Comparison of ENCODE assay signal across 9 cellular contexts in the genomic region with DNA sequence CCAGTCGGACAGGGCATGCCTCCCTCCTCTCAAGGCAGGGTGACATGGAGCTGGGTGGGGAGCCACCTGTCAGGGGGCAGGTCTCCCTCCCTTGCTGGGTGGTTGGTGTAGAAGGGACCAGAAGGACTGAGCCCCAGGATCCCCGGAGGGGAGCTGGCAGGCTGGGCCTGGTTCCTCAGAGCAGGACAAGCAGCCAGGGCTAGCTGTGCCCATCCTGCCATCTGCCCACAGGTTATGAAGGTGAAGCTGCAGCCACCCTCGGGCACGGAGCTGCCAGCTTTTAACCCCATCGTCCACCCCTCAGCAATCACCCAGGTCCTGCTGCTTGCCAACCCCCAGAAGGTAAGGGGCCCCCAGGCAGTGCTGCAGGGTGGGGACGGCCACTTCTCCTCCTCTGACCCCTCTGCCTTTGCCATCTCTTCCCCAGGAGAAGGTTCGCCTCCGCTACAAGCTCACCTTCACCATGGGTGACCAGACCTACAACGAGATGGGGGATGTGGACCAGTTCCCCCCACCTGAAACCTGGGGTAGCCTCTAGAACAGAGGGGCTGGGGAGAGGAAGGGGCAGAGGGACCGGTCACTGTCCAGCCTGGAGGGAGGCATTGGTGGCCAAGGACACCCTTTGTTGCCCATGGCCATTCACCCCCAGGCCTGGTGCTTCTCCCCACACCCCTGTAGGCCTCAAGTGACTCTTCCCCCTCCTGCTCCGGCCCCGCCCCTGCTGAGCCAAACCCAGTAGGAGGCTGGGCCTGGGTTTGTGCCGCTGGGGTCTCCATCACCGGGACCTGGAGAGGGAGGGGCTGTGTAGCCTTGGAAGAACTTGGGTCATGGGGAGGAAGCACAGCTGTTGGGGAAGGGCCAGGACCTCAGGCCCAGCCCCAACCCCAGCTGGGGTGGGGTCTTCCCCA. TPM values are rescaled to one million over a fixed set of nuclear protein-coding genes. Genes with fewer than 3 reads are reported as not detected.
DNase-seq lines count a peak whose midpoint lies in the region; ATAC-seq and TF ChIP-seq lines count a peak whose summit lies in the region.
"Had no signal": no experiment of that assay in that cellular context is flagged by ENCODE, and none has a peak within 500 bp of the region (broad histone marks: within the 10 kb centered on the region; RNA-seq: fewer than 3 reads in every experiment).

No MANE protein-coding gene starts in this region.

- peak overlapping the region; percentile 95 for H3K27ac ChIP-seq in neutrophil

- H3K4me3 Mint-ChIP-seq in activated naive CD8-positive, alpha-beta T cell treated with anti-CD3 and anti-CD28 coated beads, Interleukin-2, amount 10 ng/mL, durations not matched to agents 7 days and 5 days, result peak overlapping the region; percentile 82

- peaks cover 7% of the 10 kb centered on the region for H3K36me3 Mint-ChIP-seq in activated naive CD8-positive, alpha-beta T cell treated with anti-CD3 and anti-CD28 coated beads, Interleukin-2, amount 10 ng/mL, durations not matched to agents 7 days and 5 days

- H3K4me1 Mint-ChIP-seq in activated naive CD8-positive, alpha-beta T cell treated with anti-CD3 and anti-CD28 coated beads, Interleukin-2, amount 10 ng/mL, durations not matched to agents 7 days and 5 days, result peaks cover 65% of the 10 kb centered on the region

- H3K4me3 ChIP-seq in neutrophil (ENCODE audit: low read depth in 1 of 2, low read length in 1 of 2), result peak overlapping the region in 1 of 2 experiments; percentile 49

- H3K27ac Mint-ChIP-seq in activated naive CD8-positive, alpha-beta T cell treated with anti-CD3 and anti-CD28 coated beads, Interleukin-2, amount 10 ng/mL, durations not matched to agents 7 days and 5 days, result peak overlapping the region; percentile 99

- peaks cover 45 to 66% of the 10 kb centered on the region in 2 experiments for H3K4me1 ChIP-seq in neutrophil (ENCODE audit: control insufficient read depth in 1 of 2, insufficient read depth in 1 of 2, low read depth in 1 of 2, low read length in 1 of 2)

- no peak for TF ChIP-seq CTCF in GM10248 (IDR thresholded peaks at IDR 0.05; ENCODE audit: control extremely low read depth, extremely low read depth, low read depth, missing control alignments)
- TF ChIP-seq CTCF in neutrophil (IDR thresholded peaks at IDR 0.05), result no peak

- H3K36me3 ChIP-seq in neutrophil, result peaks cover 31% of the 10 kb centered on the region

- no peaks in the 10 kb centered on the region for H3K27me3 Mint-ChIP-seq in activated naive CD8-positive, alpha-beta T cell treated with anti-CD3 and anti-CD28 coated beads, Interleukin-2, amount 10 ng/mL, durations not matched to agents 7 days and 5 days

- ATAC-seq in HG02943 (IDR thresholded peaks at IDR 0.05; ENCODE audit: low read depth, unreplicated experiment) (peak; percentile 14), esophagus mucosa (no peak)
- ATAC-seq in activated naive CD8-positive, alpha-beta T cell treated with anti-CD3 and anti-CD28 coated beads, Interleukin-2, amount 10 ng/mL, durations not matched to agents 7 days and 5 days (ENCODE audit: low read depth), result peak; percentile 6

- H3K9me3 ChIP-seq in neutrophil, result no peaks in the 10 kb centered on the region

- H3K27me3 ChIP-seq in neutrophil, result no peaks in the 10 kb centered on the region

- POLR2A ChIA-PET in GM10248 (lab: Yijun Ruan, JAX), result interaction anchor here (0.5 to 2.2 kb wide), 6 partner anchors 7 to 46 kb away, joined by 3 to 8 read pairs (median 6); a partner anchor contains a TSS
- POLR2A ChIA-PET in activated naive CD8-positive, alpha-beta T cell treated with anti-CD3 and anti-CD28 coated beads, Interleukin-2, amount 10 ng/mL, durations not matched to agents 7 days and 5 days (lab: Charles Lee), result interaction anchor here (0.6 to 3.4 kb wide), 7 partner anchors 11 to 44 kb away, joined by 3 to 51 read pairs (median 8); a partner anchor contains a TSS

- no peaks in the 10 kb centered on the region for H3K9me3 Mint-ChIP-seq in activated naive CD8-positive, alpha-beta T cell treated with anti-CD3 and anti-CD28 coated beads, Interleukin-2, amount 10 ng/mL, durations not matched to agents 7 days and 5 days

- DNase-seq in GM10248 (ENCODE audit: extremely low spot score) (peak; percentile 72), RPMI8226 (no peak), NCI-H1694 (lab: John Stamatoyannopoulos, UW) (no peak), DMS53 treated with DMSO at 0.1 percent for 48 hours (lab: John Stamatoyannopoulos, UW; ENCODE audit: unreplicated experiment) (no peak)
- DNase-seq in activated naive CD8-positive, alpha-beta T cell treated with anti-CD3 and anti-CD28 coated beads, Interleukin-2, amount 10 ng/mL, durations not matched to agents 7 days and 5 days, result peak; percentile 62
- DNase-seq: activated CD4-positive, alpha-beta T cell treated with anti-CD3 and anti-CD28 coated beads for 1 hour had no signal

- CTCF ChIA-PET in GM10248 (lab: Yijun Ruan, JAX), result interaction anchor here (0.7 to 14.7 kb wide), 11 partner anchors 9 to 321 kb away, joined by 3 to 248 read pairs (median 5); a partner anchor contains a TSS

RNA-seq across cellular contexts. Expression of a gene that starts 7.0 kb away (rescaled TPM):
- total RNA-seq in activated naive CD8-positive, alpha-beta T cell treated with anti-CD3 and anti-CD28 coated beads, Interleukin-2, amount 10 ng/mL, durations not matched to agents 7 days and 5 days, result 100 to 1,000 TPM; 157 to 169 TPM
- total RNA-seq in esophagus mucosa, result 40.2 TPM

RNA-seq across cellular contexts. Expression of a gene that starts 23.8 kb away (rescaled TPM):
- total RNA-seq in activated naive CD8-positive, alpha-beta T cell treated with anti-CD3 and anti-CD28 coated beads, Interleukin-2, amount 10 ng/mL, durations not matched to agents 7 days and 5 days, result 10 to 100 TPM; 75.3 to 79.5 TPM
- 28.4 TPM for total RNA-seq in esophagus mucosa

RNA-seq across cellular contexts. Expression of a gene that starts 26.1 kb away (rescaled TPM):
- 10 to 100 TPM; 16.4 to 16.6 TPM for total RNA-seq in activated naive CD8-positive, alpha-beta T cell treated with anti-CD3 and anti-CD28 coated beads, Interleukin-2, amount 10 ng/mL, durations not matched to agents 7 days and 5 days
- 2.5 TPM for total RNA-seq in esophagus mucosa

RNA-seq across cellular contexts. Expression of a gene that starts 43.0 kb away (rescaled TPM):
- 1,000 to 10,000 TPM; 1,082 to 1,187 TPM for total RNA-seq in activated naive CD8-positive, alpha-beta T cell treated with anti-CD3 and anti-CD28 coated beads, Interleukin-2, amount 10 ng/mL, durations not matched to agents 7 days and 5 days
- 55.5 TPM for total RNA-seq in esophagus mucosa

RNA-seq across cellular contexts. Expression of a gene that starts 52.5 kb away (rescaled TPM):
- total RNA-seq in activated naive CD8-positive, alpha-beta T cell treated with anti-CD3 and anti-CD28 coated beads, Interleukin-2, amount 10 ng/mL, durations not matched to agents 7 days and 5 days, result not detected
- total RNA-seq in esophagus mucosa, result not detected

Comparison
In these comparisons a context has a peak if more than half of its experiments do, and no peak if none do; other contexts are left out.
1. DNase-seq: peak in GM10248 (single experiment) and activated naive CD8-positive, alpha-beta T cell treated with anti-CD3 and anti-CD28 coated beads, Interleukin-2, amount 10 ng/mL, durations not matched to agents 7 days and 5 days (single experiment); none in RPMI8226 (single experiment), NCI-H1694 (single experiment) and DMS53 treated with DMSO at 0.1 percent for 48 hours (single experiment).